16 cellular contexts compared by ENCODE assay signal in the genomic region with DNA sequence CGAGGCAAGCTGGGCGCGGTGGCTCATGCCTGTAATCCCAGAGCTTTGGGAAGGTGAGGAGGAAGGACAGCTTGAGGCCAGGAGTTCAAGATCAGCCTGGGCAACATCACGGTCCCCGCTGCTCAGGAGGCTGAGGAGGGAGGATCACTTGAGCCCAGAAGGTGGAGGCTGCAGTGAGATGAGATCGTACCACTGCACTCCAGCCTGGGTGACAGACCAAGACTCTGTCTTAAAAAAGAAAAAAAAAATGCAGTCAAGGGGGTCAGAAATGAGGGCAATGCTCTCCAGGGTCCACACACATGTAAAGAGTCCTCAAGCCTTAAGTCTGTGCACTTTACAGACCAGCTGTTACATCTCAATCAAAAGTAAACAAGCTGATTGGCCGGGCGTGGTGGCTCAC. TPM values are rescaled to one million over a fixed set of nuclear protein-coding genes. Genes with fewer than 3 reads are reported as not detected.
DNase-seq lines count a peak whose midpoint lies in the region; ATAC-seq and TF ChIP-seq lines count a peak whose summit lies in the region.
"Had no signal": no experiment of that assay in that cellular context is flagged by ENCODE, and none has a peak within 500 bp of the region (broad histone marks: within the 10 kb centered on the region; RNA-seq: fewer than 3 reads in every experiment).

No MANE protein-coding gene starts in this region.

- peaks cover 26% of the 10 kb centered on the region for H3K36me3 Mint-ChIP-seq in activated naive CD4-positive, alpha-beta T cell treated with anti-CD3 and anti-CD28 coated beads, Interleukin-2, amount 10 ng/mL, durations not matched to agents 7 days and 5 days
- H3K36me3 Mint-ChIP-seq in glutamatergic neuron (ENCODE audit: unreplicated experiment), result no peaks in the 10 kb centered on the region
- H3K36me3 Mint-ChIP-seq in stimulated activated effector memory CD8-positive, alpha-beta T cell treated with anti-CD3 and anti-CD28 coated beads, Interleukin-12 subunit alpha, Interleukin-12 subunit beta, amount 100 ng/mL, for 72 hours, result peaks cover 43% of the 10 kb centered on the region
- peaks cover 29% of the 10 kb centered on the region for H3K36me3 Mint-ChIP-seq in activated T-helper 2 cell treated with anti-CD3 and anti-CD28 coated beads, Interferon-gamma antibody, Interleukin-2, Interleukin-4, amounts not matched to agents 10 μg/mL and 5 μg/mL and 100 μg/mL, durations not matched to agents 14 hours and 24 hours and 36 hours (ENCODE audit: low read depth)

- no peak overlapping the region for H3K27ac ChIP-seq in uterus

- H3K9me3 ChIP-seq in uterus, result no peaks in the 10 kb centered on the region

- no peak overlapping the region for H3K4me3 Mint-ChIP-seq in activated naive CD4-positive, alpha-beta T cell treated with anti-CD3 and anti-CD28 coated beads, Interleukin-2, amount 10 ng/mL, durations not matched to agents 7 days and 5 days
- peak overlapping the region; percentile 52 for H3K4me3 Mint-ChIP-seq in glutamatergic neuron (ENCODE audit: unreplicated experiment)
- H3K4me3 Mint-ChIP-seq in stimulated activated effector memory CD8-positive, alpha-beta T cell treated with anti-CD3 and anti-CD28 coated beads, Interleukin-12 subunit alpha, Interleukin-12 subunit beta, amount 100 ng/mL, for 72 hours, result no peak overlapping the region
- H3K4me3 Mint-ChIP-seq in activated T-helper 2 cell treated with anti-CD3 and anti-CD28 coated beads, Interferon-gamma antibody, Interleukin-2, Interleukin-4, amounts not matched to agents 10 μg/mL and 5 μg/mL and 100 μg/mL, durations not matched to agents 14 hours and 24 hours and 36 hours (ENCODE audit: low read depth), result no peak overlapping the region

- no peak for DNase-seq in activated naive CD4-positive, alpha-beta T cell treated with anti-CD3 and anti-CD28 coated beads, Interleukin-2, amount 10 ng/mL, durations not matched to agents 7 days and 5 days
- DNase-seq in activated naive CD4-positive, alpha-beta T cell treated with anti-CD3 and anti-CD28 coated beads, Interleukin-2, amount 50 U/mL, for 16 hours, result no peak
- DNase-seq in NCI-H69 (lab: John Stamatoyannopoulos, UW), result peak; percentile 38
- no peak for DNase-seq in glutamatergic neuron
- no peak for DNase-seq in stimulated activated effector memory CD8-positive, alpha-beta T cell treated with anti-CD3 and anti-CD28 coated beads, Interleukin-12 subunit alpha, Interleukin-12 subunit beta, amount 100 ng/mL, for 72 hours (ENCODE audit: low spot score in 2 of 2)
- DNase-seq in activated T-helper 2 cell treated with anti-CD3 and anti-CD28 coated beads, Interferon-gamma antibody, Interleukin-2, Interleukin-4, amounts not matched to agents 10 μg/mL and 5 μg/mL and 100 μg/mL, durations not matched to agents 14 hours and 24 hours and 36 hours (ENCODE audit: low spot score), result no peak
- no peak for DNase-seq in uterus
- DNase-seq: GF-D8, KBM-7, NCI-H1048, NCI-H2227 treated with DMSO at 0.1 percent for 48 hours, NCI-H526 had no signal

- no peaks in the 10 kb centered on the region for H3K4me1 ChIP-seq in uterus

- no peaks in the 10 kb centered on the region for H3K27me3 Mint-ChIP-seq in activated naive CD4-positive, alpha-beta T cell treated with anti-CD3 and anti-CD28 coated beads, Interleukin-2, amount 10 ng/mL, durations not matched to agents 7 days and 5 days
- peaks cover 3% of the 10 kb centered on the region for H3K27me3 Mint-ChIP-seq in glutamatergic neuron (ENCODE audit: unreplicated experiment)
- H3K27me3 Mint-ChIP-seq in activated T-helper 2 cell treated with anti-CD3 and anti-CD28 coated beads, Interferon-gamma antibody, Interleukin-2, Interleukin-4, amounts not matched to agents 10 μg/mL and 5 μg/mL and 100 μg/mL, durations not matched to agents 14 hours and 24 hours and 36 hours (ENCODE audit: low read depth), result no peaks in the 10 kb centered on the region

- no peak overlapping the region for H3K4me3 ChIP-seq in uterus

- no peaks in the 10 kb centered on the region for H3K36me3 ChIP-seq in uterus

- TF ChIP-seq CTCF in glutamatergic neuron (IDR thresholded peaks at IDR 0.05; ENCODE audit: partially characterized antibody, unreplicated experiment), result no peak
- no peak for TF ChIP-seq CTCF in uterus (IDR thresholded peaks at IDR 0.05)

- intact Hi-C loops in activated T-helper 2 cell treated with anti-CD3 and anti-CD28 coated beads, Interferon-gamma antibody, Interleukin-2, Interleukin-4, amounts not matched to agents 10 μg/mL and 5 μg/mL and 100 μg/mL, durations not matched to agents 14 hours and 24 hours and 36 hours (cut with micrococcal nuclease), result no loop called here
- intact Hi-C loops in uterus (cut with DNase I; ENCODE audit: low total_unique reads), result no loop called here

- H3K27me3 ChIP-seq in uterus, result no peaks in the 10 kb centered on the region

- peaks cover 61% of the 10 kb centered on the region for H3K4me1 Mint-ChIP-seq in activated naive CD4-positive, alpha-beta T cell treated with anti-CD3 and anti-CD28 coated beads, Interleukin-2, amount 10 ng/mL, durations not matched to agents 7 days and 5 days
- peaks cover 9% of the 10 kb centered on the region for H3K4me1 Mint-ChIP-seq in glutamatergic neuron (ENCODE audit: low read depth, unreplicated experiment)
- H3K4me1 Mint-ChIP-seq in stimulated activated effector memory CD8-positive, alpha-beta T cell treated with anti-CD3 and anti-CD28 coated beads, Interleukin-12 subunit alpha, Interleukin-12 subunit beta, amount 100 ng/mL, for 72 hours, result peaks cover 26% of the 10 kb centered on the region
- H3K4me1 Mint-ChIP-seq in activated T-helper 2 cell treated with anti-CD3 and anti-CD28 coated beads, Interferon-gamma antibody, Interleukin-2, Interleukin-4, amounts not matched to agents 10 μg/mL and 5 μg/mL and 100 μg/mL, durations not matched to agents 14 hours and 24 hours and 36 hours (ENCODE audit: low read depth), result peaks cover 17% of the 10 kb centered on the region

- ATAC-seq in stimulated activated effector memory CD8-positive, alpha-beta T cell treated with anti-CD3 and anti-CD28 coated beads, Interleukin-12 subunit alpha, Interleukin-12 subunit beta, amount 100 ng/mL, for 72 hours, result no peak

- no peak for TF ChIP-seq POLR2A in uterus (IDR thresholded peaks at IDR 0.05)

- H3K27ac Mint-ChIP-seq in activated naive CD4-positive, alpha-beta T cell treated with anti-CD3 and anti-CD28 coated beads, Interleukin-2, amount 10 ng/mL, durations not matched to agents 7 days and 5 days, result peak overlapping the region; percentile 37
- peak overlapping the region; percentile 94 for H3K27ac Mint-ChIP-seq in glutamatergic neuron (ENCODE audit: unreplicated experiment)
- H3K27ac Mint-ChIP-seq in stimulated activated effector memory CD8-positive, alpha-beta T cell treated with anti-CD3 and anti-CD28 coated beads, Interleukin-12 subunit alpha, Interleukin-12 subunit beta, amount 100 ng/mL, for 72 hours, result peak overlapping the region; percentile 58
- H3K27ac Mint-ChIP-seq in activated T-helper 2 cell treated with anti-CD3 and anti-CD28 coated beads, Interferon-gamma antibody, Interleukin-2, Interleukin-4, amounts not matched to agents 10 μg/mL and 5 μg/mL and 100 μg/mL, durations not matched to agents 14 hours and 24 hours and 36 hours, result no peak overlapping the region

- CTCF ChIA-PET in activated naive CD4-positive, alpha-beta T cell treated with anti-CD3 and anti-CD28 coated beads, Interleukin-2, amount 10 ng/mL, durations not matched to agents 7 days and 5 days (lab: Charles Lee), result no interaction called here

- no peaks in the 10 kb centered on the region for H3K9me3 Mint-ChIP-seq in activated naive CD4-positive, alpha-beta T cell treated with anti-CD3 and anti-CD28 coated beads, Interleukin-2, amount 10 ng/mL, durations not matched to agents 7 days and 5 days
- peaks cover 4% of the 10 kb centered on the region for H3K9me3 Mint-ChIP-seq in glutamatergic neuron (ENCODE audit: unreplicated experiment)
- no peaks in the 10 kb centered on the region for H3K9me3 Mint-ChIP-seq in stimulated activated effector memory CD8-positive, alpha-beta T cell treated with anti-CD3 and anti-CD28 coated beads, Interleukin-12 subunit alpha, Interleukin-12 subunit beta, amount 100 ng/mL, for 72 hours
- no peaks in the 10 kb centered on the region for H3K9me3 Mint-ChIP-seq in activated T-helper 2 cell treated with anti-CD3 and anti-CD28 coated beads, Interferon-gamma antibody, Interleukin-2, Interleukin-4, amounts not matched to agents 10 μg/mL and 5 μg/mL and 100 μg/mL, durations not matched to agents 14 hours and 24 hours and 36 hours

RNA-seq across cellular contexts. Expression of a gene that starts 8.5 kb away (rescaled TPM):
- total RNA-seq in glutamatergic neuron (ENCODE audit: unreplicated experiment), result 61.9 TPM
- 77.1 and 83.3 TPM in 2 replicates for total RNA-seq in activated T-helper 2 cell treated with anti-CD3 and anti-CD28 coated beads, Interferon-gamma antibody, Interleukin-2, Interleukin-4, amounts not matched to agents 10 μg/mL and 5 μg/mL and 100 μg/mL, durations not matched to agents 14 hours and 24 hours and 36 hours
- 10 to 100 TPM in 3 of 4 donors, 1 to 10 TPM in 1; 5.3 to 38.2 (median 21.2) TPM for total RNA-seq in uterus

RNA-seq across cellular contexts. Expression of a gene that starts 11.3 kb away (rescaled TPM):
- total RNA-seq in glutamatergic neuron (ENCODE audit: unreplicated experiment), result not detected
- total RNA-seq in activated T-helper 2 cell treated with anti-CD3 and anti-CD28 coated beads, Interferon-gamma antibody, Interleukin-2, Interleukin-4, amounts not matched to agents 10 μg/mL and 5 μg/mL and 100 μg/mL, durations not matched to agents 14 hours and 24 hours and 36 hours, result not detected in 2 replicates
- not detected for total RNA-seq in uterus
- total RNA-seq: A673, H1, OCI-LY7, RPMI7951 had no signal

RNA-seq across cellular contexts. Expression of a gene that starts 11.6 kb away (rescaled TPM):
- 65.0 TPM for total RNA-seq in glutamatergic neuron (ENCODE audit: unreplicated experiment)
- 55.7 and 64.1 TPM in 2 replicates for total RNA-seq in activated T-helper 2 cell treated with anti-CD3 and anti-CD28 coated beads, Interferon-gamma antibody, Interleukin-2, Interleukin-4, amounts not matched to agents 10 μg/mL and 5 μg/mL and 100 μg/mL, durations not matched to agents 14 hours and 24 hours and 36 hours
- total RNA-seq in uterus, result 10 to 100 TPM; 12.0 to 69.1 (median 43.1) TPM

RNA-seq across cellular contexts. Expression of a gene that starts 12.6 kb away (rescaled TPM):
- total RNA-seq in glutamatergic neuron (ENCODE audit: unreplicated experiment) (not detected), uterus (under 1 TPM in 1 of 4 donors, not detected in 3; 0.14 TPM)
- 7.1 and 8.0 TPM in 2 replicates for total RNA-seq in activated T-helper 2 cell treated with anti-CD3 and anti-CD28 coated beads, Interferon-gamma antibody, Interleukin-2, Interleukin-4, amounts not matched to agents 10 μg/mL and 5 μg/mL and 100 μg/mL, durations not matched to agents 14 hours and 24 hours and 36 hours
- total RNA-seq: A673, OCI-LY7, RPMI7951 had no signal

RNA-seq across cellular contexts. Expression of a gene that starts 21.3 kb away (rescaled TPM):
- total RNA-seq in glutamatergic neuron (ENCODE audit: unreplicated experiment) (148 TPM), uterus (10 to 100 TPM in 1 of 4 donors, 1 to 10 TPM in 3; 1.3 to 22.0 (median 3.8) TPM)
- 42.0 and 42.6 TPM in 2 replicates for total RNA-seq in activated T-helper 2 cell treated with anti-CD3 and anti-CD28 coated beads, Interferon-gamma antibody, Interleukin-2, Interleukin-4, amounts not matched to agents 10 μg/mL and 5 μg/mL and 100 μg/mL, durations not matched to agents 14 hours and 24 hours and 36 hours
